In the genomic region with DNA sequence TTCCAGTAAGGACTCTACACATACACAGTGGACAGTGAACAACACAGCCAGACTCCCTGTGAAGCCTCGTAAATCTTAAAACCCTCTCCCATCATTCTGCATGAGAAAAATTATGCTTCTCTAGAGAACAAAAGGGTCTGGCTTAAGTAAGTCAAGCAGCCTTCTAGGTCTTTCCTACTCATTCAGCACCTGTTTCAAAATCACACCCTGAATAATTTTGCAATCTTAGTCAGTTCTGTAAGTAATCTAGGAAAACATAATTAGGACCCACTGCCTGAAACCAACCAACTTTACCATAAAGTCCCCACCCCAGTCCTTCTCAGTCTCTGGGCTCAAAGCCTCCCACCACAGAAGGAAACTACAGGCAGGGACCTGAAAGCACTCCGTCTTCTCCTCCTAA, we compare ENCODE assay signal across 28 cellular contexts. TPM values are rescaled to one million over a fixed set of nuclear protein-coding genes. Genes with fewer than 3 reads are reported as not detected.
DNase-seq lines count a peak whose midpoint lies in the region; ATAC-seq lines count a peak whose summit lies in the region.
"Had no signal": no experiment of that assay in that cellular context is flagged by ENCODE, and none has a peak within 500 bp of the region (broad histone marks: within the 10 kb centered on the region; RNA-seq: fewer than 3 reads in every experiment).

No MANE protein-coding gene starts in this region.

- no peaks in the 10 kb centered on the region for H3K4me1 ChIP-seq in CD8-positive, alpha-beta memory T cell (ENCODE audit: insufficient read depth, low read length)
- H3K4me1 ChIP-seq: BE2C, breast epithelium, Peyer's patch, transverse colon had no signal

- DNase-seq in activated CD8-positive, alpha-beta memory T cell treated with anti-CD3 and anti-CD28 coated beads, Interleukin-2, amount 10 ng/mL, durations not matched to agents 7 days and 5 days: no peak
- DNase-seq in activated CD8-positive, alpha-beta memory T cell treated with anti-CD3 and anti-CD28 coated beads, Interleukin-2, amount 50 U/mL, for 48 hours: no peak
- no peak for DNase-seq in CD8-positive, alpha-beta memory T cell
- DNase-seq in activated naive CD8-positive, alpha-beta T cell treated with anti-CD3 and anti-CD28 coated beads for 36 hours: no peak
- DNase-seq in DMS153 (lab: John Stamatoyannopoulos, UW) (no peak), hepatic stellate cell (ENCODE audit: low spot score) (no peak), MV-4-11 (lab: John Stamatoyannopoulos, UW) (no peak)
- DNase-seq: ACHN, amygdala, BE2C, DMS79 treated with DMSO at 0.1 percent for 48 hours, GF-D8, HCEC 1CT, KBM-7, left ventricle myocardium inferior, MG63, naive B cell, NCI-H2029, NCI-H526, occipital lobe, Peyer's patch, SHP77 treated with DMSO at 0.1 percent for 48 hours, T1000, transverse colon had no signal

- ATAC-seq in activated CD8-positive, alpha-beta memory T cell treated with anti-CD3 and anti-CD28 coated beads, Interleukin-2, amount 10 ng/mL, durations not matched to agents 7 days and 5 days: no peak
- no peak for ATAC-seq in stimulated activated memory B cell treated with anti-CD40 and anti-IgM and Interleukin-4, amounts not matched to agents 10 μg/mL and 1 μg/mL and 100 μg/mL, for 72 hours

- CTCF ChIA-PET in activated CD8-positive, alpha-beta memory T cell treated with anti-CD3 and anti-CD28 coated beads, Interleukin-2, amount 10 ng/mL, durations not matched to agents 7 days and 5 days (lab: Charles Lee): no interaction called here
- CTCF ChIA-PET in CD8-positive, alpha-beta memory T cell (lab: Charles Lee): no interaction called here

- POLR2A ChIA-PET in CD8-positive, alpha-beta memory T cell (lab: Charles Lee): no interaction called here

- H3K36me3 Mint-ChIP-seq in activated CD8-positive, alpha-beta memory T cell treated with anti-CD3 and anti-CD28 coated beads, Interleukin-2, amount 10 ng/mL, durations not matched to agents 7 days and 5 days: peaks cover 60% of the 10 kb centered on the region
- peaks cover 0 to 89% (median 26%) of the 10 kb centered on the region in 3 donors for H3K36me3 Mint-ChIP-seq in CD8-positive, alpha-beta memory T cell
- H3K36me3 Mint-ChIP-seq in activated naive CD8-positive, alpha-beta T cell treated with anti-CD3 and anti-CD28 coated beads for 36 hours: peaks cover 23% of the 10 kb centered on the region
- peaks cover 54% of the 10 kb centered on the region for H3K36me3 Mint-ChIP-seq in stimulated activated memory B cell treated with anti-CD40 and anti-IgM and Interleukin-4, amounts not matched to agents 10 μg/mL and 1 μg/mL and 100 μg/mL, for 72 hours

- peak overlapping the region; percentile 29 for H3K27ac Mint-ChIP-seq in activated CD8-positive, alpha-beta memory T cell treated with anti-CD3 and anti-CD28 coated beads, Interleukin-2, amount 10 ng/mL, durations not matched to agents 7 days and 5 days
- peak overlapping the region in 6 of 8 donors; percentile 11 to 92 (median 60) for H3K27ac Mint-ChIP-seq in CD8-positive, alpha-beta memory T cell
- peak overlapping the region; percentile 32 for H3K27ac Mint-ChIP-seq in activated naive CD8-positive, alpha-beta T cell treated with anti-CD3 and anti-CD28 coated beads for 36 hours
- peak overlapping the region; percentile 77 for H3K27ac Mint-ChIP-seq in stimulated activated memory B cell treated with anti-CD40 and anti-IgM and Interleukin-4, amounts not matched to agents 10 μg/mL and 1 μg/mL and 100 μg/mL, for 72 hours
- H3K27ac Mint-ChIP-seq: mesothelial cell of epicardium had no signal

- H3K36me3 ChIP-seq in CD8-positive, alpha-beta memory T cell (ENCODE audit: insufficient read depth, low read length): peaks cover 47% of the 10 kb centered on the region

- H3K27ac ChIP-seq in CD8-positive, alpha-beta memory T cell (ENCODE audit: low read depth, low read length): no peak overlapping the region
- H3K27ac ChIP-seq: breast epithelium, epithelial cell of prostate, left ventricle myocardium inferior, Peyer's patch, transverse colon had no signal

- H3K9me3 ChIP-seq in CD8-positive, alpha-beta memory T cell (ENCODE audit: low read length): no peaks in the 10 kb centered on the region
- H3K9me3 ChIP-seq: BE2C, breast epithelium, left ventricle myocardium inferior, MG63, Peyer's patch, transverse colon had no signal

- no peak overlapping the region for H3K4me3 ChIP-seq in CD8-positive, alpha-beta memory T cell (ENCODE audit: low read length)
- H3K4me3 ChIP-seq: breast epithelium, left ventricle myocardium inferior, MG63, Peyer's patch, transverse colon had no signal

- H3K27me3 Mint-ChIP-seq in activated CD8-positive, alpha-beta memory T cell treated with anti-CD3 and anti-CD28 coated beads, Interleukin-2, amount 10 ng/mL, durations not matched to agents 7 days and 5 days: no peaks in the 10 kb centered on the region
- no peaks in the 10 kb centered on the region for H3K27me3 Mint-ChIP-seq in CD8-positive, alpha-beta memory T cell
- no peaks in the 10 kb centered on the region for H3K27me3 Mint-ChIP-seq in activated naive CD8-positive, alpha-beta T cell treated with anti-CD3 and anti-CD28 coated beads for 36 hours
- H3K27me3 Mint-ChIP-seq in stimulated activated memory B cell treated with anti-CD40 and anti-IgM and Interleukin-4, amounts not matched to agents 10 μg/mL and 1 μg/mL and 100 μg/mL, for 72 hours: no peaks in the 10 kb centered on the region
- H3K27me3 Mint-ChIP-seq: naive B cell had no signal

- H3K4me3 Mint-ChIP-seq in activated CD8-positive, alpha-beta memory T cell treated with anti-CD3 and anti-CD28 coated beads, Interleukin-2, amount 10 ng/mL, durations not matched to agents 7 days and 5 days: no peak overlapping the region
- H3K4me3 Mint-ChIP-seq in CD8-positive, alpha-beta memory T cell: no peak overlapping the region
- no peak overlapping the region for H3K4me3 Mint-ChIP-seq in activated naive CD8-positive, alpha-beta T cell treated with anti-CD3 and anti-CD28 coated beads for 36 hours
- no peak overlapping the region for H3K4me3 Mint-ChIP-seq in stimulated activated memory B cell treated with anti-CD40 and anti-IgM and Interleukin-4, amounts not matched to agents 10 μg/mL and 1 μg/mL and 100 μg/mL, for 72 hours
- H3K4me3 Mint-ChIP-seq: mesothelial cell of epicardium, naive B cell had no signal

- peaks cover 28% of the 10 kb centered on the region for H3K4me1 Mint-ChIP-seq in activated CD8-positive, alpha-beta memory T cell treated with anti-CD3 and anti-CD28 coated beads, Interleukin-2, amount 10 ng/mL, durations not matched to agents 7 days and 5 days
- peaks cover 6 to 18% (median 8%) of the 10 kb centered on the region in 3 donors for H3K4me1 Mint-ChIP-seq in CD8-positive, alpha-beta memory T cell
- peaks cover 23% of the 10 kb centered on the region for H3K4me1 Mint-ChIP-seq in activated naive CD8-positive, alpha-beta T cell treated with anti-CD3 and anti-CD28 coated beads for 36 hours
- peaks cover 5% of the 10 kb centered on the region for H3K4me1 Mint-ChIP-seq in stimulated activated memory B cell treated with anti-CD40 and anti-IgM and Interleukin-4, amounts not matched to agents 10 μg/mL and 1 μg/mL and 100 μg/mL, for 72 hours
- H3K4me1 Mint-ChIP-seq: mesothelial cell of epicardium had no signal

- no peaks in the 10 kb centered on the region for H3K9me3 Mint-ChIP-seq in activated CD8-positive, alpha-beta memory T cell treated with anti-CD3 and anti-CD28 coated beads, Interleukin-2, amount 10 ng/mL, durations not matched to agents 7 days and 5 days (ENCODE audit: low read depth)
- H3K9me3 Mint-ChIP-seq in CD8-positive, alpha-beta memory T cell: no peaks in the 10 kb centered on the region
- H3K9me3 Mint-ChIP-seq in activated naive CD8-positive, alpha-beta T cell treated with anti-CD3 and anti-CD28 coated beads for 36 hours: no peaks in the 10 kb centered on the region
- H3K9me3 Mint-ChIP-seq in stimulated activated memory B cell treated with anti-CD40 and anti-IgM and Interleukin-4, amounts not matched to agents 10 μg/mL and 1 μg/mL and 100 μg/mL, for 72 hours: no peaks in the 10 kb centered on the region
- H3K9me3 Mint-ChIP-seq: mesothelial cell of epicardium, naive B cell had no signal

- H3K27me3 ChIP-seq in CD8-positive, alpha-beta memory T cell (ENCODE audit: insufficient read depth, low read length, poor library complexity, severe bottlenecking): no peaks in the 10 kb centered on the region
- H3K27me3 ChIP-seq: BE2C, breast epithelium, MG63, Peyer's patch, transverse colon had no signal

RNA-seq across cellular contexts. Expression of a gene that starts 19.7 kb away (rescaled TPM):
- total RNA-seq in activated CD8-positive, alpha-beta memory T cell treated with anti-CD3 and anti-CD28 coated beads, Interleukin-2, amount 10 ng/mL, durations not matched to agents 7 days and 5 days: 10 to 100 TPM; 71.3 to 72.1 TPM
- 10 to 100 TPM; 76.9 to 79.1 TPM for total RNA-seq in CD8-positive, alpha-beta memory T cell
- polyA plus RNA-seq in CD8-positive, alpha-beta memory T cell: 81.0 TPM
- 10 to 100 TPM; 64.6 to 66.3 TPM for total RNA-seq in activated naive CD8-positive, alpha-beta T cell treated with anti-CD3 and anti-CD28 coated beads for 36 hours
